Comparison of ENCODE assay signal across 25 cellular contexts in the genomic region with DNA sequence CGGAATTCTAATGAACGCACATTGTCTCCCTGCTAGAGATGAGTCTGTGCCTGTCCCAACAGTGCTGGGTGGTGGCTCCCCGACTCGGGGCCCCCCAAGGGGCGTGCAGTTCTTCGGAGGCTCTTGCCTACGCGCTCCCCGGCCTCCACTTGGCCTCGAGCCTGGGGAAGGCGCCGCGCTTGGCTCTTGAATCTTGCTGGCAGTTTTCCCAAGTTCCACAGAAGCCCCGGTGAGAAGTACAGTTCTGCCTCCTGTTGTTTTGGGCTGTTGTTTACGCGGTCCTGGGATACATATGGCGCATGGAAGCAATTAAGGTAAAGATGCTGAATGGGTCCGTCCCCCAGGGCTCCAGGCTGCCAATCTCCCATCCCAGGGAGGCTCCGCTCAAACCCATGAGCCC. TPM values are rescaled to one million over a fixed set of nuclear protein-coding genes. Genes with fewer than 3 reads are reported as not detected.
DNase-seq lines count a peak whose midpoint lies in the region; TF ChIP-seq lines count a peak whose summit lies in the region.
"Had no signal": no experiment of that assay in that cellular context is flagged by ENCODE, and none has a peak within 500 bp of the region (broad histone marks: within the 10 kb centered on the region; RNA-seq: fewer than 3 reads in every experiment).

No MANE protein-coding gene starts in this region.

- H3K4me1 Mint-ChIP-seq in activated naive CD8-positive, alpha-beta T cell treated with anti-CD3 and anti-CD28 coated beads for 36 hours, result no peaks in the 10 kb centered on the region
- no peaks in the 10 kb centered on the region for H3K4me1 Mint-ChIP-seq in CD8-positive, alpha-beta memory T cell
- H3K4me1 Mint-ChIP-seq: activated naive CD8-positive, alpha-beta T cell treated with anti-CD3 and anti-CD28 coated beads, Interleukin-2, amount 50 U/mL, for 24 hours had no signal

- TF ChIP-seq RAD21 in Ishikawa (IDR thresholded peaks at IDR 0.05; ENCODE audit: low read depth), result no peak

- peak overlapping the region; percentile 3 for H3K9ac ChIP-seq in SK-N-MC (ENCODE audit: insufficient read length)

- no peaks in the 10 kb centered on the region for H3K27me3 ChIP-seq in CD8-positive, alpha-beta memory T cell (ENCODE audit: insufficient read depth, low read length, poor library complexity, severe bottlenecking)

- no peaks in the 10 kb centered on the region for H3K36me3 ChIP-seq in SK-N-MC (ENCODE audit: insufficient read depth, low read length)
- no peaks in the 10 kb centered on the region for H3K36me3 ChIP-seq in CD8-positive, alpha-beta memory T cell (ENCODE audit: insufficient read depth, low read length)
- H3K36me3 ChIP-seq: upper lobe of right lung had no signal

- no peaks in the 10 kb centered on the region for H3K9me3 ChIP-seq in SK-N-MC (ENCODE audit: low read depth, low read length)
- no peaks in the 10 kb centered on the region for H3K9me3 ChIP-seq in CD8-positive, alpha-beta memory T cell (ENCODE audit: low read length)
- H3K9me3 ChIP-seq: mucosa of descending colon, upper lobe of right lung had no signal

- no peak overlapping the region for H3K27ac ChIP-seq in SK-N-MC
- H3K27ac ChIP-seq in CD8-positive, alpha-beta memory T cell (ENCODE audit: low read depth, low read length), result no peak overlapping the region
- H3K27ac ChIP-seq: C4-2B, RWPE1, upper lobe of right lung had no signal

- TF ChIP-seq CTCF in fibroblast of villous mesenchyme (IDR thresholded peaks at IDR 0.05; ENCODE audit: insufficient read depth, low read depth, low read length), result no peak

- H3K4me3 ChIP-seq in SK-N-MC (peak overlapping the region; percentile 45), fibroblast of villous mesenchyme (ENCODE audit: low read depth, low read length) (no peak overlapping the region)
- H3K4me3 ChIP-seq in CD8-positive, alpha-beta memory T cell (ENCODE audit: low read length), result no peak overlapping the region
- H3K4me3 ChIP-seq: mucosa of descending colon, upper lobe of right lung had no signal

- H3K9me3 Mint-ChIP-seq in activated naive CD8-positive, alpha-beta T cell treated with anti-CD3 and anti-CD28 coated beads for 36 hours, result no peaks in the 10 kb centered on the region
- no peaks in the 10 kb centered on the region for H3K9me3 Mint-ChIP-seq in CD8-positive, alpha-beta memory T cell
- H3K9me3 Mint-ChIP-seq: activated CD4-positive, alpha-beta memory T cell treated with anti-CD3 and anti-CD28 coated beads for 36 hours; activated naive CD8-positive, alpha-beta T cell treated with anti-CD3 and anti-CD28 coated beads, Interleukin-2, amount 50 U/mL, for 24 hours had no signal

- no peak overlapping the region for H3K27ac Mint-ChIP-seq in activated naive CD8-positive, alpha-beta T cell treated with anti-CD3 and anti-CD28 coated beads for 36 hours
- H3K27ac Mint-ChIP-seq in CD8-positive, alpha-beta memory T cell, result no peak overlapping the region
- H3K27ac Mint-ChIP-seq: activated CD4-positive, alpha-beta memory T cell treated with anti-CD3 and anti-CD28 coated beads for 36 hours; activated naive CD8-positive, alpha-beta T cell treated with anti-CD3 and anti-CD28 coated beads, Interleukin-2, amount 50 U/mL, for 24 hours had no signal

- no peak overlapping the region for H3K4me3 Mint-ChIP-seq in activated naive CD8-positive, alpha-beta T cell treated with anti-CD3 and anti-CD28 coated beads for 36 hours
- no peak overlapping the region for H3K4me3 Mint-ChIP-seq in CD8-positive, alpha-beta memory T cell
- H3K4me3 Mint-ChIP-seq: activated CD4-positive, alpha-beta memory T cell treated with anti-CD3 and anti-CD28 coated beads for 36 hours; activated naive CD8-positive, alpha-beta T cell treated with anti-CD3 and anti-CD28 coated beads, Interleukin-2, amount 50 U/mL, for 24 hours had no signal

- no peak for TF ChIP-seq EP300 in Ishikawa (IDR thresholded peaks at IDR 0.05; ENCODE audit: borderline replicate concordance)

- CTCF ChIA-PET in CD8-positive, alpha-beta memory T cell (lab: Charles Lee), result no interaction called here

- DNase-seq in DMS 273 treated with DMSO at 0.1 percent for 48 hours (lab: John Stamatoyannopoulos, UW), result peak; percentile 88
- peak; percentile 12 for DNase-seq in SK-N-MC (ENCODE audit: low read depth, low spot score)
- DNase-seq in fibroblast of villous mesenchyme (ENCODE audit: low read depth), result peak; percentile 31
- no peak for DNase-seq in NOMO-1 treated with DMSO at 0.1 percent for 48 hours (lab: John Stamatoyannopoulos, UW; ENCODE audit: unreplicated experiment)
- DNase-seq in activated naive CD8-positive, alpha-beta T cell treated with anti-CD3 and anti-CD28 coated beads for 36 hours, result no peak
- no peak for DNase-seq in CD8-positive, alpha-beta memory T cell
- DNase-seq: activated CD4-positive, alpha-beta memory T cell treated with anti-CD3 and anti-CD28 coated beads for 36 hours; activated effector memory CD4-positive, alpha-beta T cell treated with anti-CD3 and anti-CD28 coated beads, Interleukin-2, amount 50 U/mL, for 16 hours; activated naive CD8-positive, alpha-beta T cell treated with anti-CD3 and anti-CD28 coated beads, Interleukin-2, amount 50 U/mL, for 24 hours; DMS153; KBM-7; mucosa of descending colon; NCI-H187; stimulated activated CD4-positive, alpha-beta T cell treated with anti-CD3 and anti-CD28 coated beads, Interleukin-15, amount 100 ng/mL, for 24 hours; stimulated activated CD8-positive, alpha-beta memory T cell treated with anti-CD3 and anti-CD28 coated beads, Interleukin-4, amount 100 ng/mL, for 48 hours; upper lobe of right lung had no signal

- POLR2A ChIA-PET in CD8-positive, alpha-beta memory T cell (lab: Charles Lee), result no interaction called here

- H3K4me1 ChIP-seq in CD8-positive, alpha-beta memory T cell (ENCODE audit: insufficient read depth, low read length), result no peaks in the 10 kb centered on the region
- H3K4me1 ChIP-seq: upper lobe of right lung had no signal

- H3K27me3 Mint-ChIP-seq in activated naive CD8-positive, alpha-beta T cell treated with anti-CD3 and anti-CD28 coated beads for 36 hours, result peaks cover 8% of the 10 kb centered on the region
- H3K27me3 Mint-ChIP-seq in CD8-positive, alpha-beta memory T cell, result peaks cover 5 to 16% of the 10 kb centered on the region in 2 donors

- H3K36me3 Mint-ChIP-seq in activated naive CD8-positive, alpha-beta T cell treated with anti-CD3 and anti-CD28 coated beads for 36 hours, result no peaks in the 10 kb centered on the region
- H3K36me3 Mint-ChIP-seq in CD8-positive, alpha-beta memory T cell, result no peaks in the 10 kb centered on the region
- H3K36me3 Mint-ChIP-seq: activated CD4-positive, alpha-beta memory T cell treated with anti-CD3 and anti-CD28 coated beads for 36 hours had no signal

TF ChIP-seq in Ishikawa, 13 proteins besides CTCF, POLR2A, EP300 and RAD21:
- TF ChIP-seq NFIC (IDR thresholded peaks at IDR 0.05) (0 out of 2 replicates have a peak, but pooled peaks have one; percentile 23), MAX (IDR thresholded peaks at IDR 0.05) (no peak), EGR1 (IDR thresholded peaks at IDR 0.05) (no peak)

RNA-seq across cellular contexts. Expression of gene UNCX, which starts 32.6 kb away (rescaled TPM):
- not detected in 2 replicates for total RNA-seq in fibroblast of villous mesenchyme
- total RNA-seq in activated naive CD8-positive, alpha-beta T cell treated with anti-CD3 and anti-CD28 coated beads for 36 hours, result not detected
- not detected for total RNA-seq in CD8-positive, alpha-beta memory T cell
- not detected for polyA plus RNA-seq in CD8-positive, alpha-beta memory T cell
- total RNA-seq: activated CD4-positive, alpha-beta memory T cell treated with anti-CD3 and anti-CD28 coated beads for 36 hours; bronchial epithelial cell; dermis microvascular lymphatic vessel endothelial cell; endothelial cell of umbilical vein; lower leg skin; mucosa of descending colon; NCI-H460; sciatic nerve; upper lobe of right lung had no signal
- polyA plus RNA-seq: endothelial cell of umbilical vein had no signal

RNA-seq across cellular contexts. Expression of gene ZFAND2A, which starts 40.0 kb away (rescaled TPM):
- total RNA-seq in fibroblast of villous mesenchyme, result 11.7 and 17.4 TPM in 2 replicates
- total RNA-seq in activated naive CD8-positive, alpha-beta T cell treated with anti-CD3 and anti-CD28 coated beads for 36 hours, result 10 to 100 TPM; 22.0 to 23.6 TPM
- total RNA-seq in CD8-positive, alpha-beta memory T cell, result 10 to 100 TPM; 27.8 to 28.5 TPM
- 45.6 TPM for polyA plus RNA-seq in CD8-positive, alpha-beta memory T cell

Comparison
In these comparisons a context has a peak if more than half of its experiments do, and no peak if none do; other contexts are left out.
1. DNase-seq: peak in DMS 273 treated with DMSO at 0.1 percent for 48 hours (single experiment), SK-N-MC (single experiment) and fibroblast of villous mesenchyme (single experiment); none in NOMO-1 treated with DMSO at 0.1 percent for 48 hours (single experiment), activated naive CD8-positive, alpha-beta T cell treated with anti-CD3 and anti-CD28 coated beads for 36 hours (single experiment) and CD8-positive, alpha-beta memory T cell (0 of 5).